In the genomic region with DNA sequence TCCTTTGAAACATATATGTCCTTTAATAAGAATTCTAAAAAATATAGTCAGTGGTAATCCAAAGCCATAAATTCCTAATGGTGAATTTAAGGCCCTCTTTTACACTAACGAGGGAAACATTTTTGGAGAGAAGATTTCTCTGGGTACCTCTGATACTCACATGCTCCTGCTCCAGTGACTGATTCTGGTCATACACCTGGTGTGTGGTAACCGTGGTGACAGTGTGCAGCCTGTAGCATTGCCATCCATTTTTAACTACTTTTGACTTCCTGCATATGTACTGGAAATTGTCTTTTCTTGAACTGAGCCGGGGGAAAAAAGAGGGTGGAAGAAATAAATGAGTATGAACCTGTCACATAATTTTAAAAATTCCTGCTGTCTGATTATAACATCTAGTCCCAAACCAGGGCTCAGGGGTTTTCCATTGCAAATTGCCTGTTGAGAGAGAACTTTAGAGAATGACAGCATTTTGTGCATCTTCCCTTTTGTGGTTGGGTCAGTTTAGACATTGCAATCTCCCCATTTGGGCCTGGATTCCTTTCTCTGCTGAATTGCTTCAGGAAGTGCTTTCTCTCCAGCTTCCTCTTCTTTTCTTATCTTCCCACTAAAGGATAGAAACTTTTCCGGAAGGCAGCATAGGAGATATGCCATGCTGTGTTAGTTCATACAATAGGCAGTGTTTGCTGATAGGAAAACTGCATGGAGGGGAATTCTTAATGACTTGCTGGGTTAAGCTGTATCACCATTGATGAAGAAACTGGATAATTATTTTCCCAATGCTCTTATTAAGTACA, we compare ENCODE assay signal across 16 cellular contexts.
DNase-seq lines count a peak whose midpoint lies in the region; ATAC-seq and TF ChIP-seq lines count a peak whose summit lies in the region.
"Had no signal": no experiment of that assay in that cellular context is flagged by ENCODE, and none has a peak within 500 bp of the region (broad histone marks: within the 10 kb centered on the region; RNA-seq: fewer than 3 reads in every experiment).

No MANE protein-coding gene starts in this region.

- no peaks in the 10 kb centered on the region for H3K36me3 Mint-ChIP-seq in activated naive CD4-positive, alpha-beta T cell treated with anti-CD3 and anti-CD28 coated beads, Interleukin-2, amount 10 ng/mL, durations not matched to agents 7 days and 5 days
- no peaks in the 10 kb centered on the region; the same call in 1 of the 2 replicates for H3K36me3 Mint-ChIP-seq in HFFc6 (ENCODE audit: low read depth)

- H3K27me3 Mint-ChIP-seq in activated naive CD4-positive, alpha-beta T cell treated with anti-CD3 and anti-CD28 coated beads, Interleukin-2, amount 10 ng/mL, durations not matched to agents 7 days and 5 days: no peaks in the 10 kb centered on the region
- H3K27me3 Mint-ChIP-seq in HFFc6 (ENCODE audit: insufficient read depth): no peaks in the 10 kb centered on the region
- H3K27me3 Mint-ChIP-seq: activated CD4-positive, alpha-beta T cell treated with anti-CD3 and anti-CD28 coated beads for 36 hours had no signal

- no peak overlapping the region for H3K27ac Mint-ChIP-seq in activated naive CD4-positive, alpha-beta T cell treated with anti-CD3 and anti-CD28 coated beads, Interleukin-2, amount 10 ng/mL, durations not matched to agents 7 days and 5 days
- no peak overlapping the region for H3K27ac Mint-ChIP-seq in HFFc6
- H3K27ac Mint-ChIP-seq: activated CD4-positive, alpha-beta T cell treated with anti-CD3 and anti-CD28 coated beads for 36 hours; activated T-helper 17 cell treated with anti-CD3 and anti-CD28 coated beads, Interleukin-2, amount 50 U/mL, for 72 hours; B cell had no signal

- CTCF ChIA-PET in RWPE1 (lab: Yijun Ruan, JAX): no interaction called here
- CTCF ChIA-PET in activated naive CD4-positive, alpha-beta T cell treated with anti-CD3 and anti-CD28 coated beads, Interleukin-2, amount 10 ng/mL, durations not matched to agents 7 days and 5 days (lab: Charles Lee): no interaction called here

- ATAC-seq in GM18499 (IDR thresholded peaks at IDR 0.05; ENCODE audit: insufficient read depth, unreplicated experiment): peak; percentile 61
- ATAC-seq in GM21367 (IDR thresholded peaks at IDR 0.05; ENCODE audit: unreplicated experiment): peak; percentile 72
- ATAC-seq in HG03039 (IDR thresholded peaks at IDR 0.05; ENCODE audit: unreplicated experiment): peak; percentile 84
- ATAC-seq: activated CD4-positive, alpha-beta T cell treated with anti-CD3 and anti-CD28 coated beads for 36 hours; activated T-helper 17 cell treated with anti-CD3 and anti-CD28 coated beads, Interleukin-2, amount 50 U/mL, for 72 hours had no signal

- POLR2A ChIA-PET in RWPE1 (lab: Yijun Ruan, JAX; ENCODE audit: low non-redundant PET): no interaction called here

- H3K4me1 Mint-ChIP-seq in activated naive CD4-positive, alpha-beta T cell treated with anti-CD3 and anti-CD28 coated beads, Interleukin-2, amount 10 ng/mL, durations not matched to agents 7 days and 5 days: no peaks in the 10 kb centered on the region
- no peaks in the 10 kb centered on the region for H3K4me1 Mint-ChIP-seq in HFFc6 (ENCODE audit: low read depth)
- H3K4me1 Mint-ChIP-seq: activated CD4-positive, alpha-beta T cell treated with anti-CD3 and anti-CD28 coated beads for 36 hours; activated T-helper 17 cell treated with anti-CD3 and anti-CD28 coated beads, Interleukin-2, amount 50 U/mL, for 72 hours; B cell had no signal

- DNase-seq in SKM-1 treated with dmso at 0.1 percent for 144 hours (lab: John Stamatoyannopoulos, UW; ENCODE audit: unreplicated experiment): peak; percentile 13
- no peak for DNase-seq in RWPE1 (ENCODE audit: low spot score)
- DNase-seq in activated naive CD4-positive, alpha-beta T cell treated with anti-CD3 and anti-CD28 coated beads, Interleukin-2, amount 10 ng/mL, durations not matched to agents 7 days and 5 days: no peak
- DNase-seq in DMS79 (lab: John Stamatoyannopoulos, UW): no peak
- DNase-seq in HFFc6: no peak
- DNase-seq: activated CD4-positive, alpha-beta T cell treated with anti-CD3 and anti-CD28 coated beads for 36 hours; caudate nucleus; HCEC 1CT; kidney; SHP77; stimulated activated naive CD4-positive, alpha-beta T cell had no signal

- H3K27ac ChIP-seq in RWPE1: no peak overlapping the region

- no peak overlapping the region for H3K4me3 Mint-ChIP-seq in activated naive CD4-positive, alpha-beta T cell treated with anti-CD3 and anti-CD28 coated beads, Interleukin-2, amount 10 ng/mL, durations not matched to agents 7 days and 5 days
- no peak overlapping the region for H3K4me3 Mint-ChIP-seq in HFFc6
- H3K4me3 Mint-ChIP-seq: activated CD4-positive, alpha-beta T cell treated with anti-CD3 and anti-CD28 coated beads for 36 hours; activated T-helper 17 cell treated with anti-CD3 and anti-CD28 coated beads, Interleukin-2, amount 50 U/mL, for 72 hours; B cell had no signal

- H3K9me3 Mint-ChIP-seq in activated naive CD4-positive, alpha-beta T cell treated with anti-CD3 and anti-CD28 coated beads, Interleukin-2, amount 10 ng/mL, durations not matched to agents 7 days and 5 days: no peaks in the 10 kb centered on the region
- H3K9me3 Mint-ChIP-seq in HFFc6: peaks cover 12% of the 10 kb centered on the region
- H3K9me3 Mint-ChIP-seq: activated T-helper 17 cell treated with anti-CD3 and anti-CD28 coated beads, Interleukin-2, amount 50 U/mL, for 72 hours had no signal

- no peak for TF ChIP-seq CTCF in RWPE1 (conservative IDR thresholded peaks at IDR 0.05; ENCODE audit: low read depth)
- no peak for TF ChIP-seq CTCF in HFFc6 (IDR thresholded peaks at IDR 0.05)
